7 cellular contexts compared by ENCODE assay signal in genomic region chr3:187679638-187680396, GRCh38. TPM values are rescaled to one million over a fixed set of nuclear protein-coding genes. Genes with fewer than 3 reads are reported as not detected.
DNase-seq lines count a peak whose midpoint lies in the region; ATAC-seq and TF ChIP-seq lines count a peak whose summit lies in the region.

No MANE protein-coding gene starts in this region.

- POLR2A ChIA-PET in activated CD8-positive, alpha-beta T cell treated with anti-CD3 and anti-CD28 coated beads, Interleukin-2, amount 10 ng/mL, durations not matched to agents 7 days and 5 days (lab: Charles Lee), result interaction anchor here (0.9 kb wide), 1 partner anchor 360 kb away, joined by 4 read pairs; no protein-coding TSS in a partner anchor

- peaks cover 24% of the 10 kb centered on the region for H3K27me3 Mint-ChIP-seq in activated CD8-positive, alpha-beta T cell treated with anti-CD3 and anti-CD28 coated beads, Interleukin-2, amount 10 ng/mL, durations not matched to agents 7 days and 5 days (ENCODE audit: low read depth)
- H3K27me3 Mint-ChIP-seq in endothelial cell (ENCODE audit: unreplicated experiment), result peaks cover 1% of the 10 kb centered on the region

- peak; percentile 83 for TF ChIP-seq CTCF in endothelial cell (IDR thresholded peaks at IDR 0.05; ENCODE audit: unreplicated experiment)

- CTCF ChIA-PET in activated CD8-positive, alpha-beta T cell treated with anti-CD3 and anti-CD28 coated beads, Interleukin-2, amount 10 ng/mL, durations not matched to agents 7 days and 5 days (lab: Charles Lee), result interaction anchor here (0.6 to 16.5 kb wide), 71 partner anchors 9 to 1464 kb away, joined by 3 to 397 read pairs (median 4); partner anchors contain the start of genes RTP2, RTP4 and SST

- no peak overlapping the region for H3K4me3 Mint-ChIP-seq in activated CD8-positive, alpha-beta T cell treated with anti-CD3 and anti-CD28 coated beads, Interleukin-2, amount 10 ng/mL, durations not matched to agents 7 days and 5 days
- no peak overlapping the region for H3K4me3 Mint-ChIP-seq in endothelial cell (ENCODE audit: unreplicated experiment)

- DNase-seq in NCI-H82 (lab: John Stamatoyannopoulos, UW) (peak; percentile 86), endothelial cell (ENCODE audit: low spot score) (peak; percentile 89), middle frontal gyrus (ENCODE audit: extremely low spot score, low spot score) (peak; percentile 37)
- DNase-seq in activated CD8-positive, alpha-beta T cell treated with anti-CD3 and anti-CD28 coated beads, Interleukin-2, amount 10 ng/mL, durations not matched to agents 7 days and 5 days, result peak; percentile 73
- peak; percentile 12 to 40 for DNase-seq in stimulated activated CD8-positive, alpha-beta memory T cell treated with anti-CD3 and anti-CD28 coated beads, Interleukin-4, amount 100 ng/mL, for 4 hours (ENCODE audit: low read depth in 2 of 2, low spot score in 1 of 2)

- no peaks in the 10 kb centered on the region for H3K9me3 Mint-ChIP-seq in activated CD8-positive, alpha-beta T cell treated with anti-CD3 and anti-CD28 coated beads, Interleukin-2, amount 10 ng/mL, durations not matched to agents 7 days and 5 days (ENCODE audit: insufficient read depth)
- H3K9me3 Mint-ChIP-seq in endothelial cell (ENCODE audit: unreplicated experiment), result no peaks in the 10 kb centered on the region

- H3K27ac Mint-ChIP-seq in activated CD8-positive, alpha-beta T cell treated with anti-CD3 and anti-CD28 coated beads, Interleukin-2, amount 10 ng/mL, durations not matched to agents 7 days and 5 days, result no peak overlapping the region
- no peak overlapping the region for H3K27ac Mint-ChIP-seq in endothelial cell (ENCODE audit: unreplicated experiment)

- no peaks in the 10 kb centered on the region for H3K36me3 Mint-ChIP-seq in activated CD8-positive, alpha-beta T cell treated with anti-CD3 and anti-CD28 coated beads, Interleukin-2, amount 10 ng/mL, durations not matched to agents 7 days and 5 days (ENCODE audit: low read depth)
- no peaks in the 10 kb centered on the region for H3K36me3 Mint-ChIP-seq in endothelial cell (ENCODE audit: low read depth, unreplicated experiment)

- ATAC-seq in GM18498 (IDR thresholded peaks at IDR 0.05; ENCODE audit: unreplicated experiment), result peak; percentile 83
- ATAC-seq in HG03571 (IDR thresholded peaks at IDR 0.05; ENCODE audit: unreplicated experiment), result peak; percentile 78
- peak; percentile 80 for ATAC-seq in activated CD8-positive, alpha-beta T cell treated with anti-CD3 and anti-CD28 coated beads, Interleukin-2, amount 10 ng/mL, durations not matched to agents 7 days and 5 days

- peaks cover 2% of the 10 kb centered on the region for H3K4me1 Mint-ChIP-seq in activated CD8-positive, alpha-beta T cell treated with anti-CD3 and anti-CD28 coated beads, Interleukin-2, amount 10 ng/mL, durations not matched to agents 7 days and 5 days (ENCODE audit: low read depth)
- peaks cover 6% of the 10 kb centered on the region for H3K4me1 Mint-ChIP-seq in endothelial cell (ENCODE audit: unreplicated experiment)

RNA-seq across cellular contexts. Expression of gene SST, which starts 9.6 kb away (rescaled TPM):
- total RNA-seq in activated CD8-positive, alpha-beta T cell treated with anti-CD3 and anti-CD28 coated beads, Interleukin-2, amount 10 ng/mL, durations not matched to agents 7 days and 5 days, result not detected
- not detected for total RNA-seq in endothelial cell (ENCODE audit: unreplicated experiment)

RNA-seq across cellular contexts. Expression of gene RTP2, which starts 22.5 kb away (rescaled TPM):
- total RNA-seq in activated CD8-positive, alpha-beta T cell treated with anti-CD3 and anti-CD28 coated beads, Interleukin-2, amount 10 ng/mL, durations not matched to agents 7 days and 5 days, result not detected
- not detected for total RNA-seq in endothelial cell (ENCODE audit: unreplicated experiment)

Comparison
In these comparisons a context has a peak if more than half of its experiments do, and no peak if none do; other contexts are left out.
1. Peak in every context shown above with its lines: DNase-seq and ATAC-seq.
2. DNase-seq: peak in every context shown above with its lines; median percentile 89 in endothelial cell; 86 in NCI-H82; 73 in activated CD8-positive, alpha-beta T cell treated with anti-CD3 and anti-CD28 coated beads, Interleukin-2, amount 10 ng/mL, durations not matched to agents 7 days and 5 days; 37 in middle frontal gyrus; 26 in stimulated activated CD8-positive, alpha-beta memory T cell treated with anti-CD3 and anti-CD28 coated beads, Interleukin-4, amount 100 ng/mL, for 4 hours.